In the genomic region with DNA sequence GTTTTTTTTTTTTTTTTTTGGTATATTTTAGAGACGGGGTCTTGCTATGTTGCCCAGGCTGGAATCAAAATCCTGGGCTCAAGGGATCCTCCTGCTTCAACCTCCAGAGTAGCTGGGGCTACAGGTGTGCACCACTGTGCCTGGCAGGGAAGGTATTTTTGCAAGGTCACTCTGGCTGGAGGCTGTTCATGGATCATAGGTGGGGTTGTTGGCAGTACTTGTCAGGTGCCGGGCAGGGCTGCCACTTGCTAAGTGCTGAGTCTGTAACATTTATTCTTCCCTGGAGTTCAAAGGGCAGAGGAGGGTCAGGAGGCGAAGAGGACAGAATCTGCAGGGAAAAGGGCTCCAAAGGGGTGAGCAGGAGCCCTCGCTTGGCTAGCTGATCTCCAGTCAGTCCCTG, we compare ENCODE assay signal across 20 cellular contexts. TPM values are rescaled to one million over a fixed set of nuclear protein-coding genes. Genes with fewer than 3 reads are reported as not detected.
DNase-seq lines count a peak whose midpoint lies in the region; ATAC-seq, FAIRE-seq and TF ChIP-seq lines count a peak whose summit lies in the region.
"Had no signal": no experiment of that assay in that cellular context is flagged by ENCODE, and none has a peak within 500 bp of the region (broad histone marks: within the 10 kb centered on the region; RNA-seq: fewer than 3 reads in every experiment).

No MANE protein-coding gene starts in this region.

- CTCF ChIA-PET in activated CD8-positive, alpha-beta T cell treated with anti-CD3 and anti-CD28 coated beads, Interleukin-2, amount 10 ng/mL, durations not matched to agents 7 days and 5 days (lab: Charles Lee) = interaction anchor here (0.7 to 4.6 kb wide), 25 partner anchors 15 to 593 kb away, joined by 3 to 75 read pairs (median 7); a partner anchor contains a TSS
- CTCF ChIA-PET in activated CD8-positive, alpha-beta T cell treated with anti-CD3 and anti-CD28 coated beads for 36 hours (lab: Charles Lee) = interaction anchor here (1.0 to 4.8 kb wide), 19 partner anchors 15 to 315 kb away, joined by 3 to 64 read pairs (median 7); a partner anchor contains a TSS

- H3K4me3 ChIP-seq in liver (ENCODE audit: low read depth in 1 of 3, low read length in 3 of 3) (no peak overlapping the region), sigmoid colon (no peak overlapping the region), upper lobe of right lung (no peak overlapping the region)
- H3K4me3 ChIP-seq: GM23248 had no signal

- peak overlapping the region; percentile 37 for H3K27ac Mint-ChIP-seq in activated CD8-positive, alpha-beta T cell treated with anti-CD3 and anti-CD28 coated beads, Interleukin-2, amount 10 ng/mL, durations not matched to agents 7 days and 5 days
- no peak overlapping the region for H3K27ac Mint-ChIP-seq in activated CD8-positive, alpha-beta T cell treated with anti-CD3 and anti-CD28 coated beads for 36 hours

- H3K27ac ChIP-seq in liver (ENCODE audit: low read depth in 1 of 2, low read length in 2 of 2) = peak overlapping the region; percentile 60 to 72
- H3K27ac ChIP-seq in sigmoid colon = no peak overlapping the region
- H3K27ac ChIP-seq in upper lobe of right lung = no peak overlapping the region
- H3K27ac ChIP-seq: 22Rv1, GM23248, KMS-11 had no signal

- DNase-seq in activated CD8-positive, alpha-beta T cell treated with anti-CD3 and anti-CD28 coated beads, Interleukin-2, amount 10 ng/mL, durations not matched to agents 7 days and 5 days = no peak
- no peak for DNase-seq in activated CD8-positive, alpha-beta T cell treated with anti-CD3 and anti-CD28 coated beads for 36 hours
- DNase-seq in sigmoid colon (peak; percentile 36), upper lobe of right lung (peak; percentile 48), RCC 7860 (ENCODE audit: low spot score) (no peak), C1 segment of cervical spinal cord (lab: John Stamatoyannopoulos, UW) (no peak)
- DNase-seq: AML-193, DND-41, GM23248, MV-4-11, NCI-H1694 treated with DMSO at 0.1 percent for 48 hours had no signal

- no peaks in the 10 kb centered on the region for H3K27me3 Mint-ChIP-seq in activated CD8-positive, alpha-beta T cell treated with anti-CD3 and anti-CD28 coated beads, Interleukin-2, amount 10 ng/mL, durations not matched to agents 7 days and 5 days (ENCODE audit: low read depth)
- H3K27me3 Mint-ChIP-seq in activated CD8-positive, alpha-beta T cell treated with anti-CD3 and anti-CD28 coated beads for 36 hours = no peaks in the 10 kb centered on the region

- 49% methylated on average over 4 of the region's 4 CpGs for WGBS in liver
- WGBS in sigmoid colon, 2 donors = 86 to 92% methylated on average over 4 of the region's 4 CpGs

- H3K36me3 ChIP-seq in liver (ENCODE audit: control insufficient read depth in 4 of 4, insufficient read depth in 3 of 4, low read depth in 1 of 4, low read length in 3 of 4) = peaks cover 0 to 9% (median 5%) of the 10 kb centered on the region in 4 donors
- peaks cover 5 to 36% (median 12%) of the 10 kb centered on the region in 4 donors for H3K36me3 ChIP-seq in sigmoid colon
- H3K36me3 ChIP-seq in upper lobe of right lung = peaks cover 47% of the 10 kb centered on the region

- intact Hi-C loops in activated CD8-positive, alpha-beta T cell treated with anti-CD3 and anti-CD28 coated beads for 36 hours (cut with micrococcal nuclease) = loop anchor here (5.0 kb wide), 1 partner anchor 175 kb away; a partner anchor contains a TSS
- intact Hi-C loops in sigmoid colon (cut with DNase I) (loop anchor here (5.0 kb wide), 1 partner anchor 35 kb away; no protein-coding TSS in a partner anchor), upper lobe of right lung (cut with DNase I) (loop anchor here (5.0 to 10.0 kb wide), 2 partner anchors 70 to 158 kb away; no protein-coding TSS in a partner anchor)

- TF ChIP-seq RAD21 in liver (IDR thresholded peaks at IDR 0.05) = peak in 1 of 2 donors; percentile 8

- no peak overlapping the region for H3K9ac ChIP-seq in liver (ENCODE audit: low read depth in 1 of 2, low read length in 2 of 2)
- H3K9ac ChIP-seq: GM23248, KMS-11 had no signal

- H3K4me3 Mint-ChIP-seq in activated CD8-positive, alpha-beta T cell treated with anti-CD3 and anti-CD28 coated beads, Interleukin-2, amount 10 ng/mL, durations not matched to agents 7 days and 5 days = no peak overlapping the region
- no peak overlapping the region for H3K4me3 Mint-ChIP-seq in activated CD8-positive, alpha-beta T cell treated with anti-CD3 and anti-CD28 coated beads for 36 hours

- FAIRE-seq in RCC 7860 (lab: Jason Lieb, UNC) = no peak

- H3K9me3 ChIP-seq in liver (ENCODE audit: control insufficient read depth in 4 of 4, low read length in 3 of 4) (no peaks in the 10 kb centered on the region), sigmoid colon (no peaks in the 10 kb centered on the region), upper lobe of right lung (no peaks in the 10 kb centered on the region)

- H3K27me3 ChIP-seq in liver (ENCODE audit: control insufficient read depth in 4 of 4, insufficient read depth in 4 of 4, low read length in 3 of 4) (no peaks in the 10 kb centered on the region), sigmoid colon (no peaks in the 10 kb centered on the region), upper lobe of right lung (no peaks in the 10 kb centered on the region)

- ATAC-seq in activated CD8-positive, alpha-beta T cell treated with anti-CD3 and anti-CD28 coated beads, Interleukin-2, amount 10 ng/mL, durations not matched to agents 7 days and 5 days = no peak
- no peak for ATAC-seq in activated CD8-positive, alpha-beta T cell treated with anti-CD3 and anti-CD28 coated beads for 36 hours
- ATAC-seq in upper lobe of right lung (no peak), HG02840 (IDR thresholded peaks at IDR 0.05; ENCODE audit: low FRiP score, unreplicated experiment) (no peak)
- ATAC-seq: HCT116, Panc1, Right ventricle myocardium inferior had no signal

- TF ChIP-seq EP300 in sigmoid colon (IDR thresholded peaks at IDR 0.05) = no peak

- H3K4me1 ChIP-seq in liver (ENCODE audit: control insufficient read depth in 4 of 4, insufficient read depth in 4 of 4, low read length in 3 of 4) (peaks cover 6 to 30% (median 18%) of the 10 kb centered on the region in 4 donors), sigmoid colon (peaks cover 0 to 43% (median 32%) of the 10 kb centered on the region in 4 donors), upper lobe of right lung (peaks cover 29% of the 10 kb centered on the region)

- TF ChIP-seq POLR2A in sigmoid colon (IDR thresholded peaks at IDR 0.05) = no peak

- TF ChIP-seq CTCF in activated CD8-positive, alpha-beta T cell treated with anti-CD3 and anti-CD28 coated beads for 36 hours (IDR thresholded peaks at IDR 0.05) = no peak
- TF ChIP-seq CTCF in liver (IDR thresholded peaks at IDR 0.05; ENCODE audit: low read depth, low read length, missing input control) (no peak), sigmoid colon (IDR thresholded peaks at IDR 0.05) (no peak), upper lobe of right lung (IDR thresholded peaks at IDR 0.05) (no peak)

- no peaks in the 10 kb centered on the region for H3K9me3 Mint-ChIP-seq in activated CD8-positive, alpha-beta T cell treated with anti-CD3 and anti-CD28 coated beads, Interleukin-2, amount 10 ng/mL, durations not matched to agents 7 days and 5 days (ENCODE audit: insufficient read depth)
- no peaks in the 10 kb centered on the region for H3K9me3 Mint-ChIP-seq in activated CD8-positive, alpha-beta T cell treated with anti-CD3 and anti-CD28 coated beads for 36 hours

- H3K36me3 Mint-ChIP-seq in activated CD8-positive, alpha-beta T cell treated with anti-CD3 and anti-CD28 coated beads, Interleukin-2, amount 10 ng/mL, durations not matched to agents 7 days and 5 days (ENCODE audit: low read depth) = peaks cover 30% of the 10 kb centered on the region
- peaks cover 4% of the 10 kb centered on the region for H3K36me3 Mint-ChIP-seq in activated CD8-positive, alpha-beta T cell treated with anti-CD3 and anti-CD28 coated beads for 36 hours (ENCODE audit: low read depth)

- POLR2A ChIA-PET in activated CD8-positive, alpha-beta T cell treated with anti-CD3 and anti-CD28 coated beads, Interleukin-2, amount 10 ng/mL, durations not matched to agents 7 days and 5 days (lab: Charles Lee) = no interaction called here
- POLR2A ChIA-PET in activated CD8-positive, alpha-beta T cell treated with anti-CD3 and anti-CD28 coated beads for 36 hours (lab: Charles Lee) = interaction anchor here (1.3 kb wide), 1 partner anchor 52 kb away, joined by 4 read pairs; no protein-coding TSS in a partner anchor

- peaks cover 26% of the 10 kb centered on the region for H3K4me1 Mint-ChIP-seq in activated CD8-positive, alpha-beta T cell treated with anti-CD3 and anti-CD28 coated beads, Interleukin-2, amount 10 ng/mL, durations not matched to agents 7 days and 5 days (ENCODE audit: low read depth)
- H3K4me1 Mint-ChIP-seq in activated CD8-positive, alpha-beta T cell treated with anti-CD3 and anti-CD28 coated beads for 36 hours (ENCODE audit: low read depth) = peaks cover 7% of the 10 kb centered on the region

TF ChIP-seq in liver, 16 proteins besides CTCF, POLR2A, EP300 and RAD21 (continues in another document):
- TF ChIP-seq SP1 (IDR thresholded peaks at IDR 0.05) = peak; percentile 26
- TF ChIP-seq, protein P1, sequence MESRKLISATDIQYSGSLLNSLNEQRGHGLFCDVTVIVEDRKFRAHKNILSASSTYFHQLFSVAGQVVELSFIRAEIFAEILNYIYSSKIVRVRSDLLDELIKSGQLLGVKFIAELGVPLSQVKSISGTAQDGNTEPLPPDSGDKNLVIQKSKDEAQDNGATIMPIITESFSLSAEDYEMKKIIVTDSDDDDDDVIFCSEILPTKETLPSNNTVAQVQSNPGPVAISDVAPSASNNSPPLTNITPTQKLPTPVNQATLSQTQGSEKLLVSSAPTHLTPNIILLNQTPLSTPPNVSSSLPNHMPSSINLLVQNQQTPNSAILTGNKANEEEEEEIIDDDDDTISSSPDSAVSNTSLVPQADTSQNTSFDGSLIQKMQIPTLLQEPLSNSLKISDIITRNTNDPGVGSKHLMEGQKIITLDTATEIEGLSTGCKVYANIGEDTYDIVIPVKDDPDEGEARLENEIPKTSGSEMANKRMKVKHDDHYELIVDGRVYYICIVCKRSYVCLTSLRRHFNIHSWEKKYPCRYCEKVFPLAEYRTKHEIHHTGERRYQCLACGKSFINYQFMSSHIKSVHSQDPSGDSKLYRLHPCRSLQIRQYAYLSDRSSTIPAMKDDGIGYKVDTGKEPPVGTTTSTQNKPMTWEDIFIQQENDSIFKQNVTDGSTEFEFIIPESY (IDR thresholded peaks at IDR 0.05) = peak; percentile 17

RNA-seq across cellular contexts. Expression of a gene that starts 24.1 kb away (rescaled TPM):
- total RNA-seq in activated CD8-positive, alpha-beta T cell treated with anti-CD3 and anti-CD28 coated beads, Interleukin-2, amount 10 ng/mL, durations not matched to agents 7 days and 5 days = not detected
- not detected for total RNA-seq in activated CD8-positive, alpha-beta T cell treated with anti-CD3 and anti-CD28 coated beads for 36 hours
- total RNA-seq in liver (not detected), sigmoid colon (not detected), upper lobe of right lung (not detected)
- polyA plus RNA-seq in liver (not detected), sigmoid colon (not detected)
- total RNA-seq: G401, GM23248, NCI-H460, Right ventricle myocardium inferior had no signal
- polyA plus RNA-seq: GM23248 had no signal

RNA-seq across cellular contexts. Expression of a gene that starts 40.5 kb away (rescaled TPM):
- total RNA-seq in activated CD8-positive, alpha-beta T cell treated with anti-CD3 and anti-CD28 coated beads, Interleukin-2, amount 10 ng/mL, durations not matched to agents 7 days and 5 days = 10 to 100 TPM; 17.3 to 19.7 TPM
- total RNA-seq in activated CD8-positive, alpha-beta T cell treated with anti-CD3 and anti-CD28 coated beads for 36 hours = 1 to 10 TPM; 5.4 to 7.8 TPM
- total RNA-seq in liver = 1 to 10 TPM; 2.3 to 6.2 TPM
- polyA plus RNA-seq in liver = 1 to 10 TPM; 4.6 to 6.3 TPM
- total RNA-seq in sigmoid colon = 10 to 100 TPM; 11.2 to 18.8 (median 15.9) TPM
- polyA plus RNA-seq in sigmoid colon = 1 to 10 TPM; 3.5 to 9.3 (median 5.4) TPM
- total RNA-seq in upper lobe of right lung = 31.8 TPM

Comparison
In these comparisons a context has a peak if more than half of its experiments do, and no peak if none do; other contexts are left out.
1. DNase-seq: peak in sigmoid colon (single experiment) and upper lobe of right lung (single experiment); none in activated CD8-positive, alpha-beta T cell treated with anti-CD3 and anti-CD28 coated beads, Interleukin-2, amount 10 ng/mL, durations not matched to agents 7 days and 5 days (single experiment), activated CD8-positive, alpha-beta T cell treated with anti-CD3 and anti-CD28 coated beads for 36 hours (single experiment), RCC 7860 (single experiment) and C1 segment of cervical spinal cord (0 of 14).
2. H3K27ac ChIP-seq: peak in liver (2 of 2); none in sigmoid colon (0 of 4) and upper lobe of right lung (single experiment).